In the genomic region with DNA sequence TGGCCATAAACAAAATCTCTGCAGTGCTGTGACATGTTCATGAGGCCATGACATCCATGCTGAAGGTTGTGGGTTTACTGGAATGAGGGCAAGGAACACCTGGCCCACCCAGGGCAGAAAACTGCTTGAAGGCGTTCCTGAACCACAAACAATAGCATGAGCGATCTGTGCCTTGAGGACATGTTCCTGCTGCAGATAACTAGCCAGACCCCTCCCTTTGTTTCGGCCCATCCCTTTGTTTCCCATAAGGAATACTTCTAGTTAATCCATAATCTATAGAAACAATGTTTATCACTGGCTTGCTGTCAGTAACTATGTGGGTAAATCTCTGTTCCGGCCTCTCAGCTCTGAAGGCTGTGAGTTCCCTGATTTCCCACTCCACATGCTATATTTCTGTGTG, we compare ENCODE assay signal across 28 cellular contexts.
"Had no signal": no experiment of that assay in that cellular context is flagged by ENCODE, and none has a peak within 500 bp of the region (broad histone marks: within the 10 kb centered on the region; RNA-seq: fewer than 3 reads in every experiment).

No MANE protein-coding gene starts in this region.

- FAIRE-seq: colon, endometrium, endothelial cell of umbilical vein, frontal cortex had no signal

- ATAC-seq: effector memory CD8-positive, alpha-beta T cell; esophagus mucosa; foreskin keratinocyte; gastrocnemius medialis; gastroesophageal sphincter; heart left ventricle; heart right ventricle had no signal

- H3K36me3 ChIP-seq: colonic mucosa, esophagus muscularis mucosa, esophagus squamous epithelium, gastrocnemius medialis, gastroesophageal sphincter, heart left ventricle, heart right ventricle had no signal

- H3K27me3 ChIP-seq: colonic mucosa, esophagus muscularis mucosa, esophagus squamous epithelium, gastrocnemius medialis, gastroesophageal sphincter, heart left ventricle, heart right ventricle had no signal

- H3K9me3 ChIP-seq: colonic mucosa, esophagus muscularis mucosa, esophagus squamous epithelium, gastrocnemius medialis, gastroesophageal sphincter, heart left ventricle had no signal

- H3K4me3 ChIP-seq: colonic mucosa, coronary artery, dorsolateral prefrontal cortex, esophagus muscularis mucosa, esophagus squamous epithelium, gastrocnemius medialis, gastroesophageal sphincter, heart left ventricle, heart right ventricle had no signal

- H3K4me1 ChIP-seq: colonic mucosa, esophagus muscularis mucosa, foreskin keratinocyte, gastrocnemius medialis, gastroesophageal sphincter had no signal

- DNase-seq: colonic mucosa; cortex of kidney; dermis blood vessel endothelial cell; dorsolateral prefrontal cortex; effector CD4-positive, alpha-beta T cell; effector CD8-positive, alpha-beta T cell; effector memory CD4-positive, alpha-beta T cell; effector memory CD8-positive, alpha-beta T cell; endodermal cell; erythroblast; esophagus squamous epithelium; foreskin fibroblast; foreskin keratinocyte; foreskin melanocyte; gastrocnemius medialis; glutamatergic neuron; head of caudate nucleus; heart left ventricle; heart right ventricle had no signal

- H3K27ac ChIP-seq: colonic mucosa, coronary artery, dorsolateral prefrontal cortex, epithelial cell of prostate, esophagus muscularis mucosa, esophagus squamous epithelium, foreskin keratinocyte, gastrocnemius medialis, gastroesophageal sphincter, heart left ventricle, heart right ventricle had no signal
